ENCODE assay signal across 8 cellular contexts in genomic region chr10:87092861-87093460, GRCh38. TPM values are rescaled to one million over a fixed set of nuclear protein-coding genes. Genes with fewer than 3 reads are reported as not detected.
DNase-seq lines count a peak whose midpoint lies in the region; ATAC-seq lines count a peak whose summit lies in the region.

No MANE protein-coding gene starts in this region.

- ATAC-seq in GM21619 (IDR thresholded peaks at IDR 0.05; ENCODE audit: unreplicated experiment) (peak; percentile 15), HG03108 (IDR thresholded peaks at IDR 0.05; ENCODE audit: unreplicated experiment) (no peak), HG02798 (IDR thresholded peaks at IDR 0.05; ENCODE audit: poor library complexity, unreplicated experiment) (no peak)

- peak overlapping the region; percentile 90 to 99 (median 96) for H3K4me2 ChIP-seq in BLaER1 treated with 17β-estradiol and CSF1 and Interleukin-3, amounts not matched to agents 10 nM and 100 nM

- H3K27me3 ChIP-seq in BLaER1 treated with 17β-estradiol and CSF1 and Interleukin-3, amounts not matched to agents 10 nM and 100 nM = no peaks in the 10 kb centered on the region
- H3K27me3 ChIP-seq in effector memory CD4-positive, alpha-beta T cell (replicated peaks; ENCODE audit: control insufficient read depth, insufficient read depth, low read length, poor library complexity, severe bottlenecking) = no peaks in the 10 kb centered on the region
- no peaks in the 10 kb centered on the region for H3K27me3 ChIP-seq in mucosa of stomach (ENCODE audit: control insufficient read depth, insufficient read depth, low read length)

- H3K9ac ChIP-seq in BLaER1 treated with 17β-estradiol and CSF1 and Interleukin-3, amounts not matched to agents 10 nM and 100 nM = peak overlapping the region; percentile 91 to 99 (median 97)
- H3K9ac ChIP-seq in mucosa of stomach (ENCODE audit: low read length) = peak overlapping the region; percentile 79

- peak overlapping the region in 10 of 11 experiments; percentile 94 to 99 (median 98); a peak in 19 of 22 replicates for H3K27ac ChIP-seq in BLaER1 treated with 17β-estradiol and CSF1 and Interleukin-3, amounts not matched to agents 10 nM and 100 nM
- peak overlapping the region; percentile 87 for H3K27ac ChIP-seq in effector memory CD4-positive, alpha-beta T cell (ENCODE audit: insufficient read depth, low read length, poor library complexity, severe bottlenecking)

- peaks cover 49 to 61% (median 58%) of the 10 kb centered on the region in 11 experiments; a peak in 21 of 22 replicates for H4K20me1 ChIP-seq in BLaER1 treated with 17β-estradiol and CSF1 and Interleukin-3, amounts not matched to agents 10 nM and 100 nM

- H3K4me3 ChIP-seq in BLaER1 treated with 17β-estradiol and CSF1 and Interleukin-3, amounts not matched to agents 10 nM and 100 nM = peak overlapping the region; percentile 72 to 93 (median 84)
- peak overlapping the region; percentile 48 for H3K4me3 ChIP-seq in effector memory CD4-positive, alpha-beta T cell (ENCODE audit: insufficient read depth, low read depth, low read length, poor library complexity, severe bottlenecking)
- H3K4me3 ChIP-seq in mucosa of stomach (ENCODE audit: low read length) = peak overlapping the region; percentile 52

- H3K9me3 ChIP-seq in BLaER1 treated with 17β-estradiol and CSF1 and Interleukin-3, amounts not matched to agents 10 nM and 100 nM (replicated peaks in 1 of 11) = peaks cover 0 to 4% (median 0%) of the 10 kb centered on the region in 11 experiments; a peak in 1 of 22 replicates
- H3K9me3 ChIP-seq in effector memory CD4-positive, alpha-beta T cell (ENCODE audit: control insufficient read depth, low read length) = no peaks in the 10 kb centered on the region
- H3K9me3 ChIP-seq in mucosa of stomach (ENCODE audit: control insufficient read depth, low read length) = no peaks in the 10 kb centered on the region

- peaks cover 27 to 55% (median 46%) of the 10 kb centered on the region in 10 experiments for H3K4me1 ChIP-seq in BLaER1 treated with 17β-estradiol and CSF1 and Interleukin-3, amounts not matched to agents 10 nM and 100 nM
- H3K4me1 ChIP-seq in effector memory CD4-positive, alpha-beta T cell (ENCODE audit: control insufficient read depth, insufficient read depth, low read length, poor library complexity, severe bottlenecking) = peaks cover 31% of the 10 kb centered on the region
- peaks cover 15% of the 10 kb centered on the region for H3K4me1 ChIP-seq in mucosa of stomach (ENCODE audit: control insufficient read depth, insufficient read depth, low read length)

- DNase-seq in SW480 (ENCODE audit: low spot score) (peak; percentile 46), SK-N-DZ (ENCODE audit: low spot score) (no peak)
- peak in 1 of 3 donors; percentile 17 for DNase-seq in effector memory CD4-positive, alpha-beta T cell

- H3K36me3 ChIP-seq in BLaER1 treated with 17β-estradiol and CSF1 and Interleukin-3, amounts not matched to agents 10 nM and 100 nM = peaks cover 21 to 55% (median 39%) of the 10 kb centered on the region in 11 experiments
- no peaks in the 10 kb centered on the region for H3K36me3 ChIP-seq in effector memory CD4-positive, alpha-beta T cell (ENCODE audit: control insufficient read depth, insufficient read depth, low read length)
- H3K36me3 ChIP-seq in mucosa of stomach (ENCODE audit: control insufficient read depth, insufficient read depth, low read length) = no peaks in the 10 kb centered on the region

RNA-seq across cellular contexts. Expression of gene GLUD1, which starts 1.7 kb away (rescaled TPM):
- polyA plus RNA-seq in SK-N-DZ (2014; cell fraction: cytosol; rRNA removed) = 151 and 170 TPM in 2 replicates
- 77.7 and 97.6 TPM in 2 replicates for polyA plus RNA-seq in SK-N-DZ (2014; cell fraction: nucleus; rRNA removed)

RNA-seq across cellular contexts. Expression of gene SHLD2, which starts 2.0 kb away (rescaled TPM):
- polyA plus RNA-seq in SK-N-DZ (2014; cell fraction: cytosol; rRNA removed) = 32.3 and 36.6 TPM in 2 replicates
- 26.3 and 27.9 TPM in 2 replicates for polyA plus RNA-seq in SK-N-DZ (2014; cell fraction: nucleus; rRNA removed)
